In genomic region chr22:20857247-20857643, GRCh38 we compare ENCODE assay signal across 9 cellular contexts. TPM values are rescaled to one million over a fixed set of nuclear protein-coding genes. Genes with fewer than 3 reads are reported as not detected.
DNase-seq lines count a peak whose midpoint lies in the region; ATAC-seq and TF ChIP-seq lines count a peak whose summit lies in the region.
"Had no signal": no experiment of that assay in that cellular context is flagged by ENCODE, and none has a peak within 500 bp of the region (broad histone marks: within the 10 kb centered on the region; RNA-seq: fewer than 3 reads in every experiment).

No MANE protein-coding gene starts in this region.

- no peak overlapping the region for H3K27ac Mint-ChIP-seq in activated naive CD4-positive, alpha-beta T cell treated with anti-CD3 and anti-CD28 coated beads, Interleukin-2, amount 50 U/mL, for 24 hours

- H3K27ac ChIP-seq in lower lobe of right lung (no peak overlapping the region), upper lobe of left lung (peak overlapping the region in 2 of 4 donors; percentile 89 to 94)

- H3K9ac ChIP-seq in adipocyte (ENCODE audit: low read length) = peak overlapping the region; percentile 93

- H3K9me3 Mint-ChIP-seq in activated naive CD4-positive, alpha-beta T cell treated with anti-CD3 and anti-CD28 coated beads, Interleukin-2, amount 50 U/mL, for 24 hours = no peaks in the 10 kb centered on the region

- peak overlapping the region; percentile 96 for H3K4me3 ChIP-seq in adipocyte (ENCODE audit: low read length)
- H3K4me3 ChIP-seq in lower lobe of right lung = peak overlapping the region; percentile 94
- H3K4me3 ChIP-seq in upper lobe of left lung = peak overlapping the region in 3 of 4 donors; percentile 70 to 90 (median 86)

- intact Hi-C loops in lower lobe of right lung (cut with DNase I) = no loop called here

- no peaks in the 10 kb centered on the region for H3K27me3 Mint-ChIP-seq in activated naive CD4-positive, alpha-beta T cell treated with anti-CD3 and anti-CD28 coated beads, Interleukin-2, amount 50 U/mL, for 24 hours

- H3K27me3 ChIP-seq in adipocyte (replicated peaks; ENCODE audit: control insufficient read depth, insufficient read depth, low read length) (no peaks in the 10 kb centered on the region), lower lobe of right lung (ENCODE audit: low read depth) (no peaks in the 10 kb centered on the region), upper lobe of left lung (no peaks in the 10 kb centered on the region)

- no peaks in the 10 kb centered on the region for H3K9me3 ChIP-seq in adipocyte (ENCODE audit: control insufficient read depth, low read length)
- H3K9me3 ChIP-seq in lower lobe of right lung = no peaks in the 10 kb centered on the region
- H3K9me3 ChIP-seq in upper lobe of left lung = no peaks in the 10 kb centered on the region

- no peak for TF ChIP-seq POLR2A in upper lobe of left lung (IDR thresholded peaks at IDR 0.05)

- H3K36me3 Mint-ChIP-seq in activated naive CD4-positive, alpha-beta T cell treated with anti-CD3 and anti-CD28 coated beads, Interleukin-2, amount 50 U/mL, for 24 hours = peaks cover 3% of the 10 kb centered on the region

- WGBS in upper lobe of left lung, 2 donors = 24 to 47% methylated on average over 7 of the region's 7 CpGs

- no peak for TF ChIP-seq EP300 in upper lobe of left lung (IDR thresholded peaks at IDR 0.05)

- H3K4me1 Mint-ChIP-seq in activated naive CD4-positive, alpha-beta T cell treated with anti-CD3 and anti-CD28 coated beads, Interleukin-2, amount 50 U/mL, for 24 hours = peaks cover 52% of the 10 kb centered on the region

- H3K36me3 ChIP-seq in adipocyte (ENCODE audit: control insufficient read depth, insufficient read depth, low read length, severe bottlenecking) (no peaks in the 10 kb centered on the region), lower lobe of right lung (no peaks in the 10 kb centered on the region), upper lobe of left lung (no peaks in the 10 kb centered on the region)

- peak overlapping the region; percentile 94 for H3K4me3 Mint-ChIP-seq in activated naive CD4-positive, alpha-beta T cell treated with anti-CD3 and anti-CD28 coated beads, Interleukin-2, amount 50 U/mL, for 24 hours

- TF ChIP-seq CTCF in lower lobe of right lung (IDR thresholded peaks at IDR 0.05) (no peak), upper lobe of left lung (IDR thresholded peaks at IDR 0.05) (no peak), GM13976 (IDR thresholded peaks at IDR 0.05; ENCODE audit: borderline replicate concordance, control extremely low read depth, extremely low read depth, insufficient read depth, missing control alignments) (no peak)

- in situ Hi-C loops in GM13976 (cut with MboI; ENCODE audit: low sequenced_read_pairs, unreplicated experiment) = no loop called here

- no peak for DNase-seq in activated naive CD4-positive, alpha-beta T cell treated with Interleukin-2 at 50 U/mL for 16 hours
- DNase-seq in adipocyte (ENCODE audit: low read depth) (no peak), lower lobe of right lung (no peak), upper lobe of left lung (no peak), GM13976 (ENCODE audit: low spot score) (no peak), NCI-H1436 (lab: John Stamatoyannopoulos, UW) (no peak), SW480 (ENCODE audit: low spot score) (no peak)
- DNase-seq: DMS153 had no signal

- ATAC-seq in lower lobe of right lung (no peak), upper lobe of left lung (ENCODE audit: low FRiP score in 2 of 2) (no peak)

- H3K4me1 ChIP-seq in adipocyte (ENCODE audit: control insufficient read depth, insufficient read depth, low read length) = peaks cover 33% of the 10 kb centered on the region
- peaks cover 48% of the 10 kb centered on the region for H3K4me1 ChIP-seq in lower lobe of right lung
- peaks cover 28 to 59% (median 39%) of the 10 kb centered on the region in 4 donors for H3K4me1 ChIP-seq in upper lobe of left lung

RNA-seq across cellular contexts. Expression of gene PI4KA, which starts 1.4 kb away (rescaled TPM):
- 109 TPM for total RNA-seq in lower lobe of right lung
- 100 to 1,000 TPM in 2 of 6 donors, 10 to 100 TPM in 4; 68.6 to 251 (median 89.5) TPM for total RNA-seq in upper lobe of left lung

RNA-seq across cellular contexts. Expression of gene SNAP29, which starts 1.6 kb away (rescaled TPM):
- total RNA-seq in lower lobe of right lung (22.5 TPM), upper lobe of left lung (10 to 100 TPM; 10.2 to 28.3 (median 19.8) TPM)

RNA-seq across cellular contexts. Expression of gene CRKL, which starts 60.0 kb away (rescaled TPM):
- total RNA-seq in lower lobe of right lung = 53.5 TPM
- total RNA-seq in upper lobe of left lung = 10 to 100 TPM; 35.6 to 65.4 (median 53.4) TPM
